Comparison of ENCODE assay signal across 27 cellular contexts in genomic region chr3:42177068-42177800, GRCh38.
DNase-seq lines count a peak whose midpoint lies in the region; ATAC-seq and TF ChIP-seq lines count a peak whose summit lies in the region.
"Had no signal": no experiment of that assay in that cellular context is flagged by ENCODE, and none has a peak within 500 bp of the region (broad histone marks: within the 10 kb centered on the region; RNA-seq: fewer than 3 reads in every experiment).

No MANE protein-coding gene starts in this region.

- H4K20me1 ChIP-seq in BLaER1 treated with 17β-estradiol and CSF1 and Interleukin-3, amounts not matched to agents 10 nM and 100 nM: peaks cover 2 to 99% (median 10%) of the 10 kb centered on the region in 11 experiments; a peak in 15 of 22 replicates
- no peaks in the 10 kb centered on the region for H4K20me1 ChIP-seq in OCI-LY1 (ENCODE audit: insufficient read depth, low read length)

- peaks cover 5% of the 10 kb centered on the region for H3K36me3 Mint-ChIP-seq in activated T-cell treated with anti-CD3 and anti-CD28 coated beads, Interleukin-2, amount 50 U/mL, for 4 hours (ENCODE audit: insufficient read depth)

- no peaks in the 10 kb centered on the region for H3F3A ChIP-seq in OCI-LY1 (ENCODE audit: insufficient read depth, low read length)

- H3K9ac ChIP-seq in BLaER1 treated with 17β-estradiol and CSF1 and Interleukin-3, amounts not matched to agents 10 nM and 100 nM: peak overlapping the region in 4 of 11 experiments; percentile 63 to 80 (median 74); a peak in 5 of 22 replicates
- H3K9ac ChIP-seq in OCI-LY1 (ENCODE audit: low read length): no peak overlapping the region
- H3K9ac ChIP-seq in skeletal muscle tissue (ENCODE audit: low read depth in 1 of 3, low read length in 3 of 3): no peak overlapping the region
- H3K9ac ChIP-seq: GM23248 had no signal

- H3K4me3 ChIP-seq in BLaER1 treated with 17β-estradiol and CSF1 and Interleukin-3, amounts not matched to agents 10 nM and 100 nM: no peak overlapping the region
- H3K4me3 ChIP-seq in OCI-LY1 (ENCODE audit: low read depth, low read length, poor library complexity, severe bottlenecking) (no peak overlapping the region), skeletal muscle tissue (ENCODE audit: low read length in 3 of 3) (no peak overlapping the region)
- H3K4me3 ChIP-seq: GM23248, heart right ventricle, stomach, upper lobe of right lung had no signal

- peak overlapping the region in 9 of 11 experiments; percentile 56 to 95 (median 87); a peak in 16 of 22 replicates for H3K4me2 ChIP-seq in BLaER1 treated with 17β-estradiol and CSF1 and Interleukin-3, amounts not matched to agents 10 nM and 100 nM
- no peak overlapping the region for H3K4me2 ChIP-seq in OCI-LY1 (ENCODE audit: low read length)

- H3K4me1 ChIP-seq in BLaER1 treated with 17β-estradiol and CSF1 and Interleukin-3, amounts not matched to agents 10 nM and 100 nM: peaks cover 61 to 77% (median 72%) of the 10 kb centered on the region in 10 experiments
- H3K4me1 ChIP-seq in OCI-LY1 (ENCODE audit: insufficient read depth, low read length, severe bottlenecking) (peaks cover 46% of the 10 kb centered on the region), skeletal muscle tissue (ENCODE audit: control insufficient read depth in 3 of 3, insufficient read depth in 3 of 3, low read length in 3 of 3) (peaks cover 42 to 48% (median 46%) of the 10 kb centered on the region in 3 donors)

- H3K27me3 ChIP-seq in BLaER1 treated with 17β-estradiol and CSF1 and Interleukin-3, amounts not matched to agents 10 nM and 100 nM: no peaks in the 10 kb centered on the region
- H3K27me3 ChIP-seq in OCI-LY1 (ENCODE audit: insufficient read depth, low read length) (no peaks in the 10 kb centered on the region), skeletal muscle tissue (ENCODE audit: control insufficient read depth in 3 of 3, insufficient read depth in 3 of 3, low read length in 3 of 3) (no peaks in the 10 kb centered on the region)
- H3K27me3 ChIP-seq: heart right ventricle, stomach, upper lobe of right lung had no signal

- H3K36me3 ChIP-seq in BLaER1 treated with 17β-estradiol and CSF1 and Interleukin-3, amounts not matched to agents 10 nM and 100 nM: peaks cover 19 to 50% (median 32%) of the 10 kb centered on the region in 11 experiments; a peak in 21 of 22 replicates
- H3K36me3 ChIP-seq in OCI-LY1 (ENCODE audit: insufficient read depth, low read length): peaks cover 39% of the 10 kb centered on the region; the same call in 1 of the 2 replicates
- H3K36me3 ChIP-seq in skeletal muscle tissue (ENCODE audit: control insufficient read depth in 3 of 3, insufficient read depth in 3 of 3, low read length in 3 of 3): peaks cover 0 to 4% (median 2%) of the 10 kb centered on the region in 3 donors

- ATAC-seq in HG02840 (IDR thresholded peaks at IDR 0.05; ENCODE audit: low FRiP score, unreplicated experiment): no peak
- ATAC-seq in activated T-cell treated with anti-CD3 and anti-CD28 coated beads, Interleukin-2, amount 50 U/mL, for 4 hours: no peak
- ATAC-seq: left colon; naive thymus-derived CD4-positive, alpha-beta T cell; upper lobe of right lung had no signal

- H3K9me2 ChIP-seq in OCI-LY1 (ENCODE audit: low read depth, low read length): no peaks in the 10 kb centered on the region

- H3K9me3 ChIP-seq in BLaER1 treated with 17β-estradiol and CSF1 and Interleukin-3, amounts not matched to agents 10 nM and 100 nM (replicated peaks in 1 of 11): no peaks in the 10 kb centered on the region
- H3K9me3 ChIP-seq in OCI-LY1 (ENCODE audit: low read length): no peaks in the 10 kb centered on the region
- H3K9me3 ChIP-seq in skeletal muscle tissue (ENCODE audit: control insufficient read depth in 3 of 3, low read length in 3 of 3): no peaks in the 10 kb centered on the region
- H3K9me3 ChIP-seq: heart right ventricle, stomach, upper lobe of right lung had no signal

- H3K4me3 Mint-ChIP-seq in activated T-cell treated with anti-CD3 and anti-CD28 coated beads, Interleukin-2, amount 50 U/mL, for 4 hours: no peak overlapping the region
- H3K4me3 Mint-ChIP-seq: activated B cell treated with CpG ODN at 0.5 μM for 24 hours; activated CD4-positive, alpha-beta memory T cell treated with anti-CD3 and anti-CD28 coated beads for 36 hours; activated naive CD8-positive, alpha-beta T cell treated with anti-CD3 and anti-CD28 coated beads for 36 hours; B cell; naive thymus-derived CD4-positive, alpha-beta T cell had no signal

- no peaks in the 10 kb centered on the region for H3K9me3 Mint-ChIP-seq in activated T-cell treated with anti-CD3 and anti-CD28 coated beads, Interleukin-2, amount 50 U/mL, for 4 hours
- H3K9me3 Mint-ChIP-seq: activated B cell treated with CpG ODN at 0.5 μM for 24 hours; activated CD4-positive, alpha-beta memory T cell treated with anti-CD3 and anti-CD28 coated beads for 36 hours; activated naive CD8-positive, alpha-beta T cell treated with anti-CD3 and anti-CD28 coated beads for 36 hours; naive thymus-derived CD4-positive, alpha-beta T cell had no signal

- H2AFZ ChIP-seq in OCI-LY1 (ENCODE audit: low read length): no peak overlapping the region
- H2AFZ ChIP-seq: GM23248 had no signal

- H3K27ac ChIP-seq in BLaER1 treated with 17β-estradiol and CSF1 and Interleukin-3, amounts not matched to agents 10 nM and 100 nM: peak overlapping the region in 8 of 11 experiments; percentile 77 to 95 (median 82); a peak in 16 of 22 replicates
- H3K27ac ChIP-seq in OCI-LY1 (ENCODE audit: low read depth, low read length, poor library complexity, severe bottlenecking): peak overlapping the region; percentile 93
- H3K27ac ChIP-seq in cingulate gyrus (ENCODE audit: low read depth, low read length): peak overlapping the region; percentile 61
- H3K27ac ChIP-seq in skeletal muscle tissue (ENCODE audit: low read depth, low read length): peak overlapping the region; percentile 79
- H3K27ac ChIP-seq: epithelial cell of prostate, GM23248, upper lobe of right lung had no signal

- TF ChIP-seq CTCF in OCI-LY1 (IDR thresholded peaks at IDR 0.05; ENCODE audit: low read length): no peak

- no peaks in the 10 kb centered on the region for H3K27me3 Mint-ChIP-seq in activated T-cell treated with anti-CD3 and anti-CD28 coated beads, Interleukin-2, amount 50 U/mL, for 4 hours (ENCODE audit: low read depth)
- H3K27me3 Mint-ChIP-seq: activated B cell treated with CpG ODN at 0.5 μM for 24 hours; activated CD4-positive, alpha-beta memory T cell treated with anti-CD3 and anti-CD28 coated beads for 36 hours; activated naive CD8-positive, alpha-beta T cell treated with anti-CD3 and anti-CD28 coated beads for 36 hours; B cell; naive thymus-derived CD4-positive, alpha-beta T cell had no signal

- H3K4me1 Mint-ChIP-seq in activated T-cell treated with anti-CD3 and anti-CD28 coated beads, Interleukin-2, amount 50 U/mL, for 4 hours (ENCODE audit: low read depth): peaks cover 21% of the 10 kb centered on the region

- DNase-seq in stimulated activated CD4-positive, alpha-beta T cell treated with anti-CD3 and anti-CD28 coated beads, Interleukin-12 subunit alpha, Interleukin-12 subunit beta, amount 100 ng/mL, for 4 hours: no peak
- no peak for DNase-seq in SHP77 (lab: John Stamatoyannopoulos, UW)
- no peak for DNase-seq in activated T-cell treated with anti-CD3 and anti-CD28 coated beads, Interleukin-2, amount 50 U/mL, for 4 hours
- DNase-seq: activated B cell treated with CpG ODN at 0.5 μM for 24 hours; activated CD4-positive, alpha-beta memory T cell treated with anti-CD3 and anti-CD28 coated beads for 36 hours; activated CD8-positive, alpha-beta memory T cell treated with anti-CD3 and anti-CD28 coated beads, Interleukin-2, amount 50 U/mL, for 48 hours; activated naive CD8-positive, alpha-beta T cell treated with anti-CD3 and anti-CD28 coated beads for 36 hours; DMS53; effector CD4-positive, alpha-beta T cell; GDM1; GM23248; heart right ventricle; left colon; naive thymus-derived CD4-positive, alpha-beta T cell; NCI-H1048; NCI-H187 treated with DMSO at 0.1 percent for 48 hours; NCI-H526 treated with DMSO at 0.1 percent for 48 hours; occipital lobe; stomach; upper lobe of right lung had no signal

- peaks cover 18% of the 10 kb centered on the region for H3K79me2 ChIP-seq in OCI-LY1 (ENCODE audit: insufficient read depth, low read length)
